In genomic region chr6:73079611-73079955, GRCh38 we compare ENCODE assay signal across 14 cellular contexts.
A peak's percentile ranks its signal among the peaks of the same experiment; 100 is the strongest.
DNase-seq lines count a peak whose midpoint lies in the region; ATAC-seq, FAIRE-seq and TF ChIP-seq lines count a peak whose summit lies in the region.
"Had no signal": no experiment of that assay in that cellular context is flagged by ENCODE, and none has a peak within 500 bp of the region (broad histone marks: within the 10 kb centered on the region; RNA-seq: fewer than 3 reads in every experiment).

No MANE protein-coding gene starts in this region.

- TF ChIP-seq EP300 in A549 (IDR thresholded peaks at IDR 0.05), result peak in 1 of 2 experiments; percentile 15; a peak in 1 of 5 replicates

- WGBS in A549 (ENCODE audit: missing lambda C conversion rate), result 2% methylated on average over 3 of the region's 3 CpGs
- 23 to 30% methylated on average over 3 of the region's 3 CpGs for WGBS in GM23248 (ENCODE audit: low coverage in 1 of 2, low lambda C conversion rate in 2 of 2, missing lambda C conversion rate in 2 of 2), 2 experiments
- whole genome bisulfite sequencing in H9 (ENCODE audit: extremely low coverage, insufficient read length, low lambda C conversion rate), result no CpG with 5 or more reads among the region's 3 CpGs

- H3K36me3 Mint-ChIP-seq in H9 (ENCODE audit: insufficient read depth in 1 of 3, low read depth in 3 of 3), result no peaks in the 10 kb centered on the region; a peak in 1 of 7 replicates
- no peaks in the 10 kb centered on the region for H3K36me3 Mint-ChIP-seq in CD4-positive, alpha-beta T cell (ENCODE audit: low read depth)

- H2BK20ac ChIP-seq in H9 (ENCODE audit: low read depth, low read length, poor library complexity, severe bottlenecking), result no peak overlapping the region

- H4K91ac ChIP-seq in H9 (ENCODE audit: insufficient read length, low read depth, low read length), result no peak overlapping the region

- no peak overlapping the region for H4K8ac ChIP-seq in H9 (replicated peaks; ENCODE audit: insufficient read length, low read depth, low read length)

- peaks cover 26% of the 10 kb centered on the region; the same call in 1 of the 2 replicates for H3F3A ChIP-seq in GM23248 (ENCODE audit: insufficient read depth)

- no peaks in the 10 kb centered on the region for H3K79me2 ChIP-seq in GM23248 (ENCODE audit: insufficient read depth)
- H3K79me2 ChIP-seq in H9 (ENCODE audit: insufficient read depth, low read length), result no peaks in the 10 kb centered on the region

- H3K27ac Mint-ChIP-seq in H9, result no peak overlapping the region; a peak in 1 of 7 replicates
- H3K27ac Mint-ChIP-seq in CD4-positive, alpha-beta T cell, result no peak overlapping the region
- H3K27ac Mint-ChIP-seq: activated B cell treated with CpG ODN at 0.5 μM for 24 hours had no signal

- H3T11ph ChIP-seq in H9 (ENCODE audit: low read length), result no peak overlapping the region

- no peak overlapping the region for H2AK5ac ChIP-seq in H9 (ENCODE audit: insufficient read length, low read length)

- H2BK12ac ChIP-seq in H9 (ENCODE audit: insufficient read length, low read depth, low read length), result no peak overlapping the region

- no peaks in the 10 kb centered on the region for H3K27me3 ChIP-seq in GM23248 (replicated peaks; ENCODE audit: insufficient read depth)
- no peaks in the 10 kb centered on the region for H3K27me3 ChIP-seq in H9 (ENCODE audit: insufficient read depth, low read length)
- no peaks in the 10 kb centered on the region for H3K27me3 ChIP-seq in CD4-positive, alpha-beta T cell (ENCODE audit: control insufficient read depth, insufficient read depth, low read length)

- H2BK120ac ChIP-seq in H9 (ENCODE audit: low read depth, low read length, poor library complexity, severe bottlenecking), result no peak overlapping the region

- no peaks in the 10 kb centered on the region for H3K23me2 ChIP-seq in H9 (ENCODE audit: insufficient read length, low read depth, low read length, poor library complexity, severe bottlenecking)

- DNase-seq in A549 (ENCODE audit: low read depth in 1 of 2, low spot score in 1 of 2), result peak in 1 of 2 experiments; percentile 38
- peak; percentile 68 for DNase-seq in GM23248
- peak; percentile 42 for DNase-seq in SK-N-MC (ENCODE audit: low read depth, low spot score)
- DNase-seq in fibroblast of peridontal ligament (ENCODE audit: extremely low read depth), result peak; percentile 56
- DNase-seq in H9, result no peak
- DNase-seq in CD4-positive, alpha-beta T cell, result no peak
- no peak for DNase-seq in middle frontal gyrus (ENCODE audit: extremely low spot score, low spot score)
- DNase-seq: activated B cell treated with CpG ODN at 0.5 μM for 24 hours; amygdala; effector CD8-positive, alpha-beta T cell; NCI-H1694 treated with DMSO at 0.1 percent for 48 hours; trophoblast cell had no signal

- no peak overlapping the region for H3K4me3 Mint-ChIP-seq in H9
- H3K4me3 Mint-ChIP-seq in CD4-positive, alpha-beta T cell, result no peak overlapping the region
- H3K4me3 Mint-ChIP-seq: activated B cell treated with CpG ODN at 0.5 μM for 24 hours, neural crest cell had no signal

- no peak overlapping the region for H3K18ac ChIP-seq in H9 (ENCODE audit: insufficient read length, low read depth, low read length)

- TF ChIP-seq CTCF in A549 (IDR thresholded peaks at IDR 0.05), result no peak
- TF ChIP-seq CTCF in H9 (conservative IDR thresholded peaks at IDR 0.05), result no peak
- no peak for TF ChIP-seq CTCF in CD4-positive, alpha-beta T cell (IDR thresholded peaks at IDR 0.05)

- H3K36me3 ChIP-seq in GM23248 (ENCODE audit: low read depth), result no peaks in the 10 kb centered on the region
- H3K36me3 ChIP-seq in SK-N-MC (ENCODE audit: insufficient read depth, low read length), result no peaks in the 10 kb centered on the region

- no peak overlapping the region for H3K14ac ChIP-seq in H9 (ENCODE audit: insufficient read depth, low read length)

- no peak for TF ChIP-seq RAD21 in A549 (conservative IDR thresholded peaks at IDR 0.05 in 1 of 2, IDR thresholded peaks at IDR 0.05 in 1 of 2)

- H3K27ac ChIP-seq in A549 (peak overlapping the region; percentile 59 to 82), GM23248 (peak overlapping the region; percentile 73), SK-N-MC (no peak overlapping the region), H9 (ENCODE audit: insufficient read length, low read depth, low read length) (no peak overlapping the region)
- H3K27ac ChIP-seq in CD4-positive, alpha-beta T cell (ENCODE audit: low read depth, low read length), result no peak overlapping the region

- H3K4me1 Mint-ChIP-seq in H9, result peaks cover 28 to 43% of the 10 kb centered on the region in 2 experiments
- no peaks in the 10 kb centered on the region for H3K4me1 Mint-ChIP-seq in CD4-positive, alpha-beta T cell (ENCODE audit: low read depth)

- no peak overlapping the region for H2AFZ ChIP-seq in GM23248
- H2AFZ ChIP-seq in H9 (ENCODE audit: low read length), result no peak overlapping the region

- no peak overlapping the region for H3K23ac ChIP-seq in H9 (ENCODE audit: insufficient read length, low read depth, low read length)

- POLR2A ChIA-PET in A549 (lab: Yijun Ruan, JAX), result no interaction called here
- POLR2A ChIA-PET in CD4-positive, alpha-beta T cell (lab: Charles Lee), result no interaction called here

- ATAC-seq in A549 (peak; percentile 59 to 70; a peak in 4 of 6 replicates), GM21786 (IDR thresholded peaks at IDR 0.05; ENCODE audit: unreplicated experiment) (no peak)
- no peak for ATAC-seq in CD4-positive, alpha-beta T cell (ENCODE audit: poor library complexity)

- no peak overlapping the region for H2BK15ac ChIP-seq in H9 (ENCODE audit: low read depth, low read length)

- no peaks in the 10 kb centered on the region for H3K9me3 Mint-ChIP-seq in H9
- no peaks in the 10 kb centered on the region for H3K9me3 Mint-ChIP-seq in CD4-positive, alpha-beta T cell
- H3K9me3 Mint-ChIP-seq: activated B cell treated with CpG ODN at 0.5 μM for 24 hours, neural crest cell had no signal

- H3K4ac ChIP-seq in H9 (ENCODE audit: low read depth, low read length), result no peak overlapping the region

- H3K27me3 Mint-ChIP-seq in H9 (ENCODE audit: low read depth), result no peaks in the 10 kb centered on the region
- no peaks in the 10 kb centered on the region for H3K27me3 Mint-ChIP-seq in CD4-positive, alpha-beta T cell
- H3K27me3 Mint-ChIP-seq: activated B cell treated with CpG ODN at 0.5 μM for 24 hours had no signal

- CTCF ChIA-PET in A549 (lab: Yijun Ruan, JAX), result interaction anchor here (1.2 to 1.8 kb wide), 2 partner anchors 49 to 463 kb away, joined by 3 read pairs; no protein-coding TSS in a partner anchor
- CTCF ChIA-PET in CD4-positive, alpha-beta T cell (lab: Charles Lee), result no interaction called here

- H3K9ac ChIP-seq in GM23248, result peak overlapping the region; percentile 36
- H3K9ac ChIP-seq in SK-N-MC (ENCODE audit: insufficient read length), result no peak overlapping the region
- H3K9ac ChIP-seq in H9 (ENCODE audit: extremely low read depth, insufficient read length, low read length), result no peak overlapping the region

- peaks cover 56% of the 10 kb centered on the region for H3K4me1 ChIP-seq in A549
- peaks cover 30% of the 10 kb centered on the region for H3K4me1 ChIP-seq in GM23248 (ENCODE audit: insufficient read depth)
- peaks cover 15% of the 10 kb centered on the region for H3K4me1 ChIP-seq in H9 (ENCODE audit: insufficient read depth, low read length)

- in situ Hi-C loops in GM23248 (cut with MboI), result no loop called here

- no peaks in the 10 kb centered on the region; the same call in 1 of the 2 replicates for H3K9me2 ChIP-seq in GM23248 (ENCODE audit: insufficient read depth)

- no peaks in the 10 kb centered on the region for H3K79me1 ChIP-seq in H9 (ENCODE audit: insufficient read depth, low read depth, low read length, poor library complexity, severe bottlenecking)

- intact Hi-C loops in CD4-positive, alpha-beta T cell (cut with DNase I, micrococcal nuclease), result no loop called here

- TF ChIP-seq POLR2A in A549 (IDR thresholded peaks at IDR 0.05; ENCODE audit: low read length), result no peak

- H2BK5ac ChIP-seq in H9 (ENCODE audit: insufficient read length, low read length), result no peak overlapping the region

- H4K5ac ChIP-seq in H9 (ENCODE audit: insufficient read length, low read depth, low read length), result no peak overlapping the region

- no peak overlapping the region for H3K4me3 ChIP-seq in A549
- H3K4me3 ChIP-seq in GM23248, result peak overlapping the region; percentile 35
- H3K4me3 ChIP-seq in SK-N-MC, result no peak overlapping the region

- no peak overlapping the region for H3K56ac ChIP-seq in H9 (ENCODE audit: insufficient read length, low read depth, low read length)

- H3K4me2 ChIP-seq in A549 (peak overlapping the region; percentile 62), GM23248 (ENCODE audit: unreplicated experiment) (peak overlapping the region; percentile 59), H9 (ENCODE audit: insufficient read depth, insufficient read length, low read length) (no peak overlapping the region)

- H4K20me1 ChIP-seq in GM23248 (ENCODE audit: insufficient read depth) (no peaks in the 10 kb centered on the region), H9 (ENCODE audit: control insufficient read depth, insufficient read depth, insufficient read length) (no peaks in the 10 kb centered on the region)

- FAIRE-seq in A549 (lab: Jason Lieb, UNC), result no peak

- no peaks in the 10 kb centered on the region for H3K9me3 ChIP-seq in A549
- H3K9me3 ChIP-seq in GM23248 (ENCODE audit: low read depth), result no peaks in the 10 kb centered on the region
- H3K9me3 ChIP-seq in SK-N-MC (ENCODE audit: low read depth, low read length), result no peaks in the 10 kb centered on the region
- no peaks in the 10 kb centered on the region for H3K9me3 ChIP-seq in H9 (ENCODE audit: control insufficient read depth, low read depth, low read length)
- H3K9me3 ChIP-seq in CD4-positive, alpha-beta T cell (ENCODE audit: control insufficient read depth, low read length), result no peaks in the 10 kb centered on the region

TF ChIP-seq in A549, 52 proteins besides CTCF, POLR2A, EP300 and RAD21:
- TF ChIP-seq FOSL2 (IDR thresholded peaks at IDR 0.05) (0 out of 2 replicates have a peak, but pooled peaks have one; percentile 14), FOSL2 (CRISPR knock-in tag; IDR thresholded peaks at IDR 0.05) (peak; percentile 8; the same call in 1 of the 2 replicates), JUNB (IDR thresholded peaks at IDR 0.05) (peak; percentile 71), CEBPB (IDR thresholded peaks at IDR 0.05) (peak in 1 of 2 experiments; percentile 19; a peak in 1 of 4 replicates), JUN (IDR thresholded peaks at IDR 0.05) (0 out of 5 replicates have a peak, but pooled peaks of 1 of the 2 experiments have one; percentile 28), HOXB13 (CRISPR knock-in tag; IDR thresholded peaks at IDR 0.05; ENCODE audit: low read depth) (no peak)

Comparison
In these comparisons a context has a peak if more than half of its experiments do, and no peak if none do; other contexts are left out.
1. ATAC-seq: peak in A549 (2 of 2); none in CD4-positive, alpha-beta T cell (single experiment) and GM21786 (single experiment).
2. DNase-seq: peak in GM23248 (single experiment), SK-N-MC (single experiment) and fibroblast of peridontal ligament (single experiment); none in H9 (single experiment), CD4-positive, alpha-beta T cell (0 of 10) and middle frontal gyrus (single experiment).
3. H3K27ac ChIP-seq: peak in A549 (2 of 2) and GM23248 (single experiment); none in SK-N-MC (single experiment), H9 (single experiment) and CD4-positive, alpha-beta T cell (single experiment).